Comparison of ENCODE assay signal across 8 cellular contexts in genomic region chr5:11620172-11620571, GRCh38.
"Had no signal": no experiment of that assay in that cellular context is flagged by ENCODE, and none has a peak within 500 bp of the region (broad histone marks: within the 10 kb centered on the region; RNA-seq: fewer than 3 reads in every experiment).

No MANE protein-coding gene starts in this region.

- H3K9me3 ChIP-seq: SK-N-SH had no signal

- DNase-seq: MV-4-11, NCI-H1105, NCI-H1436 treated with DMSO at 0.1 percent for 48 hours, NCI-H187 treated with DMSO at 0.1 percent for 48 hours, NCI-H2029 treated with DMSO at 0.1 percent for 48 hours, NCI-H748 treated with DMSO at 0.1 percent for 48 hours, RPMI8226, SK-N-SH had no signal

- H3K9ac ChIP-seq: SK-N-SH had no signal

- H3K4me2 ChIP-seq: SK-N-SH had no signal

- H3K9me2 ChIP-seq: SK-N-SH had no signal
